8 cellular contexts compared by ENCODE assay signal in the genomic region with DNA sequence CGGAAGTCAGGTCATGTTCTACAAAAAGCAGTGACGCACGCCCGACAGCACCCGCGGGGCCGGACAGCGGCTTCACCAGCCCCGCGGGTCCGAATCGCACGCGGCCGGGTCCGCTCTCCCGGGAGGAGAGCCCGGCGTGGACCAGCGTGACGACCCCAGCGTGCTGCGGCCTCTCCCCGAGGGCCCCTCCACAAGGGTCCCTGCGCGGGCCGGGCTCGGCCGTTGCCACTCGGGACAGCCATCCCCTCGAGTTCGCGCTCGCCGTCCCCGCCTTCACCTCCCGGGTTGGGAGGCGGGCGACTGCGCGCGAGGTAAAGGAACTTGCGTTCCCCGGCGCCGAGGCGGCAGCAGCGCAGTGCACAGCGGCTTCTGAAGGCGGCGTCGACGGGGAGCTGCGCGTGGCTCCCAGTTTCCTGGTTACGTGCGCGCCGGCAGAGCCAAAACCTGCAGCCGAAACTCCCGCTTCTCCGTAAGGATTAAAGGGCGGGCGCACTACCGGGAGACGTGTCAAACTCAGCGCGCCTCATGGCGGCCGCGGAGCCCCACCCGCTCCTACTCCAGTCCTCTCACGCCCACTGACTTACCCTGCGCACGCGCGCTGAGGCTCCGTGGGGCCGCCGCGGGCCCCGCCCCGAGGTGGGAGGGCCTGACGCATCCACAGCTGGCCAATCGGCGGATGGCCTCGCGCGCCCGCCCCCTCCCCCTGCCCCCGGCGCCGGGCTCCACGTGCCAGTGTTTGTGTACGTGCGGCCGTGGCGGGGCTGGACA. TPM values are rescaled to one million over a fixed set of nuclear protein-coding genes. Genes with fewer than 3 reads are reported as not detected.
DNase-seq lines count a peak whose midpoint lies in the region; ATAC-seq and TF ChIP-seq lines count a peak whose summit lies in the region.

No MANE protein-coding gene starts in this region.

- DNase-seq in CD1c-positive myeloid dendritic cell (ENCODE audit: extremely low spot score) (peak; percentile 99), NCI-H748 treated with DMSO at 0.1 percent for 48 hours (lab: John Stamatoyannopoulos, UW) (peak; percentile 90), dermis microvascular lymphatic vessel endothelial cell (ENCODE audit: low read depth in 2 of 2) (peak; percentile 92 to 98), lower leg skin (ENCODE audit: low spot score in 2 of 2) (peak; percentile 97 to 100)
- peak; percentile 96 to 97 for DNase-seq in activated CD4-positive, alpha-beta T cell treated with anti-CD3 and anti-CD28 coated beads, Interleukin-2, amount 50 U/mL, for 48 hours
- DNase-seq in stimulated activated CD4-positive, alpha-beta T cell treated with anti-CD3 and anti-CD28 coated beads, Interleukin-4, amount 100 ng/mL, for 4 hours, result peak; percentile 96 to 97

- 1% methylated on average over 20 to 39 of the region's 98 CpGs for WGBS in lower leg skin, 2 donors

- TF ChIP-seq POLR2A in lower leg skin (IDR thresholded peaks at IDR 0.05), result peak in 1 of 2 donors; percentile 53

- H3K4me3 ChIP-seq in lower leg skin (ENCODE audit: low read depth, poor library complexity, severe bottlenecking), result peak overlapping the region; percentile 75

- intact Hi-C loops in lower leg skin (cut with DNase I; ENCODE audit: low total_unique reads), result no loop called here

- ATAC-seq in GM19397 (IDR thresholded peaks at IDR 0.05; ENCODE audit: unreplicated experiment), result peak; percentile 83
- ATAC-seq in HG03565 (IDR thresholded peaks at IDR 0.05; ENCODE audit: unreplicated experiment), result peak; percentile 64

- no peak for TF ChIP-seq CTCF in lower leg skin (IDR thresholded peaks at IDR 0.05)

RNA-seq across cellular contexts. Expression of gene LRP2BP, which starts 0.4 kb away (rescaled TPM):
- total RNA-seq in dermis microvascular lymphatic vessel endothelial cell, result 0.38 and 0.51 TPM in 2 replicates
- 1 to 10 TPM in 2 of 4 donors, under 1 TPM in 2; 0.55 to 1.5 (median 1.2) TPM for total RNA-seq in lower leg skin

RNA-seq across cellular contexts. Expression of gene ANKRD37, which starts 0.5 kb away (rescaled TPM):
- total RNA-seq in dermis microvascular lymphatic vessel endothelial cell (6.4 and 9.1 TPM in 2 replicates), lower leg skin (10 to 100 TPM; 16.1 to 30.8 (median 22.1) TPM)

RNA-seq across cellular contexts. Expression of gene UFSP2, which starts 29.6 kb away (rescaled TPM):
- 26.4 and 36.2 TPM in 2 replicates for total RNA-seq in dermis microvascular lymphatic vessel endothelial cell
- total RNA-seq in lower leg skin, result 10 to 100 TPM; 24.6 to 53.5 (median 32.4) TPM

Comparison
In these comparisons a context has a peak if more than half of its experiments do, and no peak if none do; other contexts are left out.
1. Peak in every context shown above with its lines: DNase-seq, ATAC-seq and H3K4me3 ChIP-seq.